ENCODE assay signal across 19 cellular contexts in genomic region chr3:58099850-58100249, GRCh38.
DNase-seq lines count a peak whose midpoint lies in the region; ATAC-seq and TF ChIP-seq lines count a peak whose summit lies in the region.
"Had no signal": no experiment of that assay in that cellular context is flagged by ENCODE, and none has a peak within 500 bp of the region (broad histone marks: within the 10 kb centered on the region; RNA-seq: fewer than 3 reads in every experiment).

No MANE protein-coding gene starts in this region.

- TF ChIP-seq POLR2A in breast epithelium (IDR thresholded peaks at IDR 0.05) = no peak
- TF ChIP-seq POLR2A in right lobe of liver (IDR thresholded peaks at IDR 0.05) = no peak
- TF ChIP-seq POLR2A in thyroid gland (IDR thresholded peaks at IDR 0.05) = no peak

- no peak overlapping the region for H3K4me2 ChIP-seq in trophoblast cell (ENCODE audit: low read length)

- no peak overlapping the region for H4K12ac ChIP-seq in trophoblast cell (ENCODE audit: low read depth, low read length)

- POLR2A ChIA-PET in MCF 10A (lab: Yijun Ruan, JAX) = no interaction called here
- POLR2A ChIA-PET in HEK293T (lab: Yijun Ruan, JAX) = interaction anchor here (0.6 kb wide), 1 partner anchor 77 kb away, joined by 4 read pairs; no protein-coding TSS in a partner anchor

- no peak overlapping the region for H3K4ac ChIP-seq in trophoblast cell (ENCODE audit: low read depth, low read length)

- 83% methylated on average over 3 of the region's 3 CpGs for WGBS in right lobe of liver (ENCODE audit: insufficient coverage, low coverage, low lambda C conversion rate, missing lambda C conversion rate)
- WGBS in thyroid gland, 2 donors = 76 to 78% methylated on average over 3 of the region's 3 CpGs
- no CpG with 5 or more reads among the region's 3 CpGs for WGBS in trophoblast cell (ENCODE audit: extremely low coverage, insufficient coverage, insufficient read length)

- intact Hi-C loops in MCF 10A (cut with micrococcal nuclease) (no loop called here), breast epithelium (cut with DNase I; ENCODE audit: low total_unique reads) (no loop called here), right lobe of liver (cut with DNase I) (loop anchor here in 1 of 2 donors (10.0 kb wide), 1 partner anchor 45 kb away; no protein-coding TSS in a partner anchor), thyroid gland (cut with DNase I) (no loop called here)

- H3K79me2 ChIP-seq in trophoblast cell (ENCODE audit: control insufficient read depth, insufficient read depth, low read length, poor library complexity) = no peaks in the 10 kb centered on the region

- no peak overlapping the region for H2BK5ac ChIP-seq in trophoblast cell (ENCODE audit: low read depth, low read length, poor library complexity)

- no peak overlapping the region for H2AFZ ChIP-seq in trophoblast cell (ENCODE audit: insufficient read depth, low read length, poor library complexity)

- no peak overlapping the region for H3K18ac ChIP-seq in trophoblast cell (ENCODE audit: low read length)

- H3K14ac ChIP-seq in trophoblast cell (ENCODE audit: low read length) = no peak overlapping the region

- H3K79me1 ChIP-seq in trophoblast cell (ENCODE audit: low read length) = peaks cover 2% of the 10 kb centered on the region

- no TSS peak for BruUV-seq in MCF 10A (replicated peaks; lab: Mats Ljungman, UMichigan)

- DNase-seq in MCF 10A (ENCODE audit: unreplicated experiment) (no peak), breast epithelium (ENCODE audit: low spot score in 2 of 2) (no peak), right lobe of liver (no peak), thyroid gland (no peak), HEK293T (ENCODE audit: extremely low spot score) (no peak), trophoblast cell (no peak), NCI-H187 treated with DMSO at 0.1 percent for 48 hours (lab: John Stamatoyannopoulos, UW) (no peak)
- DNase-seq in activated naive CD8-positive, alpha-beta T cell treated with anti-CD3 and anti-CD28 coated beads, Interleukin-2, amount 50 U/mL, for 24 hours = no peak
- DNase-seq: AML-193; CD4-positive, CD25-positive, alpha-beta regulatory T cell; GF-D8; NCI-H1048; NCI-H146; NCI-H345; NCI-H526 treated with DMSO at 0.1 percent for 48 hours; OCI-M1; RPMI8226 had no signal

- no peak overlapping the region for H3K4me3 Mint-ChIP-seq in MCF 10A (ENCODE audit: unreplicated experiment)
- no peak overlapping the region for H3K4me3 Mint-ChIP-seq in activated naive CD8-positive, alpha-beta T cell treated with anti-CD3 and anti-CD28 coated beads, Interleukin-2, amount 50 U/mL, for 24 hours
- H3K4me3 Mint-ChIP-seq: CD4-positive, CD25-positive, alpha-beta regulatory T cell had no signal

- H3K23ac ChIP-seq in trophoblast cell (ENCODE audit: low read length) = no peak overlapping the region

- ATAC-seq in activated naive CD8-positive, alpha-beta T cell treated with anti-CD3 and anti-CD28 coated beads, Interleukin-2, amount 50 U/mL, for 24 hours = peak; percentile 71
- ATAC-seq in right lobe of liver = no peak
- ATAC-seq: K562 had no signal

- no peaks in the 10 kb centered on the region for H3K9me3 Mint-ChIP-seq in MCF 10A (ENCODE audit: unreplicated experiment)
- H3K9me3 Mint-ChIP-seq in activated naive CD8-positive, alpha-beta T cell treated with anti-CD3 and anti-CD28 coated beads, Interleukin-2, amount 50 U/mL, for 24 hours = no peaks in the 10 kb centered on the region
- H3K9me3 Mint-ChIP-seq: CD4-positive, CD25-positive, alpha-beta regulatory T cell had no signal

- H2BK120ac ChIP-seq in trophoblast cell (ENCODE audit: insufficient read depth, low read length, poor library complexity) = no peak overlapping the region

- H3K27ac ChIP-seq in breast epithelium (no peak overlapping the region), right lobe of liver (peak overlapping the region in 2 of 3 donors; percentile 0 to 11), thyroid gland (peak overlapping the region; percentile 79 to 93 (median 91)), trophoblast cell (ENCODE audit: low read depth, low read length) (no peak overlapping the region)
- H3K27ac ChIP-seq: HL-60 had no signal

- H3K4me3 ChIP-seq in breast epithelium (no peak overlapping the region), right lobe of liver (no peak overlapping the region), thyroid gland (replicated peaks in 1 of 3) (no peak overlapping the region), trophoblast cell (ENCODE audit: low read depth, low read length) (no peak overlapping the region)
- H3K4me3 ChIP-seq: K562 had no signal

- H3K27ac Mint-ChIP-seq in MCF 10A (ENCODE audit: low read depth, unreplicated experiment) = peak overlapping the region; percentile 21
- H3K27ac Mint-ChIP-seq in activated naive CD8-positive, alpha-beta T cell treated with anti-CD3 and anti-CD28 coated beads, Interleukin-2, amount 50 U/mL, for 24 hours = no peak overlapping the region

- H3K4me1 Mint-ChIP-seq in MCF 10A (ENCODE audit: insufficient read depth, unreplicated experiment) = peaks cover 6% of the 10 kb centered on the region
- peaks cover 32% of the 10 kb centered on the region for H3K4me1 Mint-ChIP-seq in activated naive CD8-positive, alpha-beta T cell treated with anti-CD3 and anti-CD28 coated beads, Interleukin-2, amount 50 U/mL, for 24 hours

- H2AK5ac ChIP-seq in trophoblast cell (ENCODE audit: low read length) = no peak overlapping the region

- no peak overlapping the region for H3K9ac ChIP-seq in trophoblast cell (ENCODE audit: low read length)

- no peak overlapping the region for H4K91ac ChIP-seq in trophoblast cell (ENCODE audit: low read depth, low read length)

- H3K36me3 Mint-ChIP-seq in MCF 10A (ENCODE audit: insufficient read depth, unreplicated experiment) = peaks cover 99% of the 10 kb centered on the region
- peaks cover 12% of the 10 kb centered on the region for H3K36me3 Mint-ChIP-seq in activated naive CD8-positive, alpha-beta T cell treated with anti-CD3 and anti-CD28 coated beads, Interleukin-2, amount 50 U/mL, for 24 hours (ENCODE audit: low read depth)

- CTCF ChIA-PET in MCF 10A (lab: Yijun Ruan, JAX) (interaction anchor here (1.5 kb wide), 1 partner anchor 234 kb away, joined by 4 read pairs; no protein-coding TSS in a partner anchor), HEK293T (lab: Yijun Ruan, JAX) (interaction anchor here (0.5 kb wide), 1 partner anchor 501 kb away, joined by 3 read pairs; no protein-coding TSS in a partner anchor)

- H3K27me3 Mint-ChIP-seq in MCF 10A (ENCODE audit: insufficient read depth, unreplicated experiment) = no peaks in the 10 kb centered on the region
- H3K27me3 Mint-ChIP-seq in activated naive CD8-positive, alpha-beta T cell treated with anti-CD3 and anti-CD28 coated beads, Interleukin-2, amount 50 U/mL, for 24 hours = no peaks in the 10 kb centered on the region
- H3K27me3 Mint-ChIP-seq: CD4-positive, CD25-positive, alpha-beta regulatory T cell had no signal

- H3K27me3 ChIP-seq in breast epithelium (no peaks in the 10 kb centered on the region), right lobe of liver (no peaks in the 10 kb centered on the region), thyroid gland (no peaks in the 10 kb centered on the region), trophoblast cell (ENCODE audit: insufficient read depth, low read length) (no peaks in the 10 kb centered on the region)

- TF ChIP-seq CTCF in MCF 10A (IDR thresholded peaks at IDR 0.05; ENCODE audit: unreplicated experiment) (no peak), breast epithelium (IDR thresholded peaks at IDR 0.05) (no peak), right lobe of liver (IDR thresholded peaks at IDR 0.05) (no peak), thyroid gland (IDR thresholded peaks at IDR 0.05) (no peak)

- H3K36me3 ChIP-seq in breast epithelium (no peaks in the 10 kb centered on the region), right lobe of liver (peaks cover 0 to 40% (median 19%) of the 10 kb centered on the region in 4 donors), thyroid gland (peaks cover 7 to 16% of the 10 kb centered on the region in 2 donors), trophoblast cell (ENCODE audit: control insufficient read depth in 1 of 2, insufficient read depth in 2 of 2, low read length in 2 of 2) (peaks cover 55 to 70% of the 10 kb centered on the region in 2 experiments)

- H3K4me1 ChIP-seq in breast epithelium = peaks cover 0 to 20% of the 10 kb centered on the region in 2 donors
- H3K4me1 ChIP-seq in right lobe of liver = peaks cover 0 to 54% (median 21%) of the 10 kb centered on the region in 4 donors
- H3K4me1 ChIP-seq in thyroid gland = peaks cover 61 to 85% of the 10 kb centered on the region in 2 donors
- H3K4me1 ChIP-seq in trophoblast cell (ENCODE audit: control insufficient read depth in 1 of 2, insufficient read depth in 2 of 2, low read length in 2 of 2) = peaks cover 2 to 3% of the 10 kb centered on the region in 2 experiments

- no peaks in the 10 kb centered on the region for H3K9me3 ChIP-seq in breast epithelium
- H3K9me3 ChIP-seq in right lobe of liver = no peaks in the 10 kb centered on the region
- no peaks in the 10 kb centered on the region for H3K9me3 ChIP-seq in thyroid gland
- H3K9me3 ChIP-seq in trophoblast cell (ENCODE audit: insufficient read depth, low read depth, low read length) = peaks cover 3% of the 10 kb centered on the region

- H4K8ac ChIP-seq in trophoblast cell (ENCODE audit: low read depth, low read length) = no peak overlapping the region

- H2BK12ac ChIP-seq in trophoblast cell (ENCODE audit: low read length) = no peak overlapping the region

TF ChIP-seq in HEK293T, 16 proteins besides CTCF, POLR2A, EP300 and RAD21:
- TF ChIP-seq LEF1 (IDR thresholded peaks at IDR 0.05; ENCODE audit: borderline replicate concordance) (no peak), ARNT (IDR thresholded peaks at IDR 0.05) (no peak), CTBP1 (IDR thresholded peaks at IDR 0.05; ENCODE audit: borderline replicate concordance) (no peak), NFRKB (IDR thresholded peaks at IDR 0.05) (no peak), FOXA1 (IDR thresholded peaks at IDR 0.05) (no peak), FOXM1 (IDR thresholded peaks at IDR 0.05; ENCODE audit: borderline replicate concordance) (no peak), BHLHE40 (IDR thresholded peaks at IDR 0.05; ENCODE audit: borderline replicate concordance) (no peak), ZNF384 (IDR thresholded peaks at IDR 0.05) (no peak), PKNOX1 (IDR thresholded peaks at IDR 0.05) (no peak), TARDBP (IDR thresholded peaks at IDR 0.05) (no peak), L3MBTL2 (conservative IDR thresholded peaks at IDR 0.05) (no peak), SP1 (IDR thresholded peaks at IDR 0.05) (no peak), ELF4 (IDR thresholded peaks at IDR 0.05) (no peak)

Comparison
In these comparisons a context has a peak if more than half of its experiments do, and no peak if none do; other contexts are left out.
1. H3K27ac ChIP-seq: peak in right lobe of liver (2 of 3) and thyroid gland (3 of 3); none in breast epithelium (0 of 2) and trophoblast cell (single experiment).